ENCODE assay signal across 10 cellular contexts in genomic region chr1:40379785-40380452, GRCh38. TPM values are rescaled to one million over a fixed set of nuclear protein-coding genes. Genes with fewer than 3 reads are reported as not detected.
DNase-seq lines count a peak whose midpoint lies in the region; ATAC-seq and TF ChIP-seq lines count a peak whose summit lies in the region.
"Had no signal": no experiment of that assay in that cellular context is flagged by ENCODE, and none has a peak within 500 bp of the region (broad histone marks: within the 10 kb centered on the region; RNA-seq: fewer than 3 reads in every experiment).

No MANE protein-coding gene starts in this region.

- no peaks in the 10 kb centered on the region for H3K27me3 ChIP-seq in naive thymus-derived CD4-positive, alpha-beta T cell (ENCODE audit: control insufficient read depth in 2 of 2, insufficient read depth in 2 of 2, low read length in 2 of 2)
- no peaks in the 10 kb centered on the region for H3K27me3 ChIP-seq in PC-9 (ENCODE audit: insufficient read depth, low read depth)
- no peaks in the 10 kb centered on the region for H3K27me3 ChIP-seq in foreskin keratinocyte

- H3K36me3 Mint-ChIP-seq in activated naive CD8-positive, alpha-beta T cell: peaks cover 19% of the 10 kb centered on the region
- peaks cover 13 to 46% (median 23%) of the 10 kb centered on the region in 5 donors for H3K36me3 Mint-ChIP-seq in naive thymus-derived CD4-positive, alpha-beta T cell

- peaks cover 26% of the 10 kb centered on the region; the same call in 1 of the 2 replicates for H3K79me2 ChIP-seq in PC-9 (ENCODE audit: low read depth)

- no peaks in the 10 kb centered on the region for H3K36me3 ChIP-seq in HEK293 (ENCODE audit: control insufficient read depth in 2 of 2, insufficient read depth in 1 of 2, low read length in 2 of 2)
- peaks cover 0 to 7% (median 6%) of the 10 kb centered on the region in 3 experiments for H3K36me3 ChIP-seq in naive thymus-derived CD4-positive, alpha-beta T cell (ENCODE audit: control insufficient read depth in 2 of 3, insufficient read depth in 3 of 3, low read length in 3 of 3)
- no peaks in the 10 kb centered on the region for H3K36me3 ChIP-seq in PC-9 (ENCODE audit: low read depth)

- H3K27ac Mint-ChIP-seq in activated naive CD8-positive, alpha-beta T cell: peak overlapping the region; percentile 100
- peak overlapping the region; percentile 41 to 99 (median 98) for H3K27ac Mint-ChIP-seq in naive thymus-derived CD4-positive, alpha-beta T cell

- H3K4me3 ChIP-seq in AG09309 (ENCODE audit: control insufficient read depth, low read depth, low read length) (no peak overlapping the region), HEK293 (ENCODE audit: low read depth, low read length) (no peak overlapping the region), PC-9 (no peak overlapping the region)
- H3K4me3 ChIP-seq in naive thymus-derived CD4-positive, alpha-beta T cell (ENCODE audit: low read length): peak overlapping the region; percentile 11

- H3K4me2 ChIP-seq in PC-9: no peak overlapping the region

- no peaks in the 10 kb centered on the region for H3K9me2 ChIP-seq in PC-9 (ENCODE audit: insufficient read depth)

- POLR2A ChIA-PET in HEK293 (lab: Yijun Ruan, JAX): no interaction called here
- POLR2A ChIA-PET in naive thymus-derived CD4-positive, alpha-beta T cell (lab: Charles Lee): interaction anchor here (1.0 to 16.8 kb wide), 3 partner anchors 9 to 311 kb away, joined by 3 to 408 read pairs (median 3); partner anchors contain the start of gene NFYC
- POLR2A ChIA-PET in PC-9 (lab: Charles Lee; ENCODE audit: unreplicated experiment): interaction anchor here (0.6 kb wide), 1 partner anchor 70 kb away, joined by 12 read pairs; no protein-coding TSS in a partner anchor

- H3K4me3 Mint-ChIP-seq in activated naive CD8-positive, alpha-beta T cell: peak overlapping the region; percentile 91
- H3K4me3 Mint-ChIP-seq in naive thymus-derived CD4-positive, alpha-beta T cell: peak overlapping the region; percentile 76 to 100 (median 88)

- no TSS peak for BruUV-seq in PC-9 (replicated peaks; lab: Mats Ljungman, UMichigan)

- ATAC-seq in naive thymus-derived CD4-positive, alpha-beta T cell: no peak
- ATAC-seq in GM19467 (IDR thresholded peaks at IDR 0.05; ENCODE audit: unreplicated experiment) (no peak), foreskin keratinocyte (no peak)

- H3K9me3 ChIP-seq in HEK293 (ENCODE audit: control insufficient read depth, insufficient read depth, low read depth, low read length): no peaks in the 10 kb centered on the region
- no peaks in the 10 kb centered on the region for H3K9me3 ChIP-seq in naive thymus-derived CD4-positive, alpha-beta T cell (ENCODE audit: control insufficient read depth in 2 of 3, low read length in 3 of 3)
- no peaks in the 10 kb centered on the region for H3K9me3 ChIP-seq in PC-9 (ENCODE audit: insufficient read depth, low read depth)

- intact Hi-C loops in naive thymus-derived CD4-positive, alpha-beta T cell (cut with micrococcal nuclease): no loop called here
- intact Hi-C loops in PC-9 (cut with micrococcal nuclease; ENCODE audit: unreplicated experiment): no loop called here

- DNase-seq in AG09309 (ENCODE audit: low read depth): peak; percentile 52
- no peak for DNase-seq in naive thymus-derived CD4-positive, alpha-beta T cell
- no peak for DNase-seq in NCI-H748 (lab: John Stamatoyannopoulos, UW; ENCODE audit: unreplicated experiment)
- no peak for DNase-seq in PC-9
- DNase-seq in foreskin keratinocyte: no peak
- DNase-seq: amygdala, NCI-H1436 treated with DMSO at 0.1 percent for 48 hours had no signal

- TF ChIP-seq CTCF in AG09309 (IDR thresholded peaks at IDR 0.05; ENCODE audit: control insufficient read depth, insufficient read depth, low read depth, low read length, missing control alignments): no peak
- TF ChIP-seq CTCF in HEK293 (tag by site-specific recombination; IDR thresholded peaks at IDR 0.05): no peak
- TF ChIP-seq CTCF in PC-9 (conservative IDR thresholded peaks at IDR 0.05): no peak
- TF ChIP-seq CTCF in foreskin keratinocyte (conservative IDR thresholded peaks at IDR 0.05): no peak

- H3K4me1 Mint-ChIP-seq in activated naive CD8-positive, alpha-beta T cell (ENCODE audit: low read depth): peaks cover 94% of the 10 kb centered on the region
- peaks cover 66 to 97% (median 77%) of the 10 kb centered on the region in 7 donors for H3K4me1 Mint-ChIP-seq in naive thymus-derived CD4-positive, alpha-beta T cell

- H3K4me1 ChIP-seq in HEK293 (ENCODE audit: control insufficient read depth, insufficient read depth, low read length) (peaks cover 9% of the 10 kb centered on the region; the same call in 1 of the 2 replicates), PC-9 (replicated peaks; ENCODE audit: insufficient read depth) (peaks cover 9% of the 10 kb centered on the region), foreskin keratinocyte (peaks cover 19% of the 10 kb centered on the region)
- peaks cover 84 to 85% of the 10 kb centered on the region in 2 donors for H3K4me1 ChIP-seq in naive thymus-derived CD4-positive, alpha-beta T cell (ENCODE audit: control insufficient read depth in 2 of 2, insufficient read depth in 2 of 2, low read length in 2 of 2)

- no peaks in the 10 kb centered on the region for H3K27me3 Mint-ChIP-seq in activated naive CD8-positive, alpha-beta T cell
- H3K27me3 Mint-ChIP-seq in naive thymus-derived CD4-positive, alpha-beta T cell: no peaks in the 10 kb centered on the region

- CTCF ChIA-PET in HEK293 (lab: Yijun Ruan, JAX): interaction anchor here (0.6 to 1.1 kb wide), 3 partner anchors 25 to 87 kb away, joined by 3 to 5 read pairs (median 4); no protein-coding TSS in a partner anchor
- CTCF ChIA-PET in naive thymus-derived CD4-positive, alpha-beta T cell (lab: Charles Lee): interaction anchor here (0.7 to 1.4 kb wide), 5 partner anchors 9 to 289 kb away, joined by 3 to 6 read pairs (median 3); no protein-coding TSS in a partner anchor
- CTCF ChIA-PET in PC-9 (lab: Charles Lee): no interaction called here

- H4K20me1 ChIP-seq in PC-9 (ENCODE audit: insufficient read depth): no peaks in the 10 kb centered on the region

- H3F3A ChIP-seq in PC-9 (ENCODE audit: insufficient read depth, low read depth): peaks cover 4% of the 10 kb centered on the region; the same call in 1 of the 2 replicates

- H3K9me3 Mint-ChIP-seq in activated naive CD8-positive, alpha-beta T cell (ENCODE audit: low read depth): no peaks in the 10 kb centered on the region
- H3K9me3 Mint-ChIP-seq in naive thymus-derived CD4-positive, alpha-beta T cell: peaks cover 0 to 2% (median 0%) of the 10 kb centered on the region in 11 donors

- no peak overlapping the region for H3K27ac ChIP-seq in HEK293 (ENCODE audit: extremely low read depth, low read depth, low read length)
- peak overlapping the region; percentile 99 for H3K27ac ChIP-seq in naive thymus-derived CD4-positive, alpha-beta T cell (ENCODE audit: low read depth, low read length)
- no peak overlapping the region for H3K27ac ChIP-seq in PC-9
- no peak overlapping the region for H3K27ac ChIP-seq in foreskin keratinocyte

- no peak overlapping the region for H2AFZ ChIP-seq in PC-9

TF ChIP-seq in HEK293, 187 proteins besides CTCF, POLR2A, EP300 and RAD21 (continues in another document):
- no peak for TF ChIP-seq ZNF354C (tag by site-specific recombination; IDR thresholded peaks at IDR 0.05; ENCODE audit: borderline replicate concordance, low read depth)
- TF ChIP-seq ZNF513 (tag by site-specific recombination; IDR thresholded peaks at IDR 0.05): no peak
- no peak for TF ChIP-seq ZEB2 (tag by site-specific recombination; IDR thresholded peaks at IDR 0.05)
- TF ChIP-seq ZSCAN5A (tag by site-specific recombination; IDR thresholded peaks at IDR 0.05): no peak
- TF ChIP-seq ZNF692 (tag by site-specific recombination; IDR thresholded peaks at IDR 0.05): 0 out of 2 replicates have a peak, but pooled peaks have one; percentile 12
- peak; percentile 92 for TF ChIP-seq PRDM1 (tag by site-specific recombination; IDR thresholded peaks at IDR 0.05)
- no peak for TF ChIP-seq ZNF473 (tag by site-specific recombination; IDR thresholded peaks at IDR 0.05)
- no peak for TF ChIP-seq ZNF311 (tag by site-specific recombination; IDR thresholded peaks at IDR 0.05; ENCODE audit: borderline replicate concordance)

RNA-seq across cellular contexts. Expression of gene SMAP2, which starts 6.4 kb away (rescaled TPM):
- total RNA-seq in naive thymus-derived CD4-positive, alpha-beta T cell: 100 to 1,000 TPM; 144 to 210 (median 187) TPM
- polyA plus RNA-seq in naive thymus-derived CD4-positive, alpha-beta T cell: 100 to 1,000 TPM; 226 to 542 TPM
- total RNA-seq in PC-9 (2021) (12.9 and 19.7 TPM in 2 replicates), foreskin keratinocyte (20.4 and 20.9 TPM in 2 replicates)
- 15.8 and 18.5 TPM in 2 replicates for polyA plus RNA-seq in foreskin keratinocyte
